ENCODE assay signal across 8 cellular contexts in genomic region chr4:119470737-119471063, GRCh38.
DNase-seq lines count a peak whose midpoint lies in the region; ATAC-seq and TF ChIP-seq lines count a peak whose summit lies in the region.
"Not testable (repeated sequence)": the region's sequence is repeated elsewhere in the genome, so short reads cannot be mapped to it uniquely, and the experiment has no call there.

No MANE protein-coding gene starts in this region.

- TF ChIP-seq POLR2A in GM18505 (IDR thresholded peaks at IDR 0.05; ENCODE audit: borderline replicate concordance, extremely low read depth, insufficient read depth, insufficient read length) = not testable (repeated sequence)

- DNase-seq in activated CD4-positive, alpha-beta T cell treated with anti-CD3 and anti-CD28 coated beads, Interleukin-2, amount 10 ng/mL, durations not matched to agents 24 days and 14 days = not testable (repeated sequence)

- H3K4me1 Mint-ChIP-seq in activated CD4-positive, alpha-beta T cell treated with anti-CD3 and anti-CD28 coated beads, Interleukin-2, amount 10 ng/mL, durations not matched to agents 24 days and 14 days = not testable (repeated sequence)

- H3K36me3 Mint-ChIP-seq in activated CD4-positive, alpha-beta T cell treated with anti-CD3 and anti-CD28 coated beads, Interleukin-2, amount 10 ng/mL, durations not matched to agents 24 days and 14 days (ENCODE audit: low read depth) = peaks cover 41% of the 10 kb centered on the region

- peak; percentile 35 for ATAC-seq in GM18505 (IDR thresholded peaks at IDR 0.05; ENCODE audit: unreplicated experiment)
- peak; percentile 42 for ATAC-seq in GM19035 (IDR thresholded peaks at IDR 0.05; ENCODE audit: unreplicated experiment)
- ATAC-seq in GM21367 (IDR thresholded peaks at IDR 0.05; ENCODE audit: unreplicated experiment) = peak; percentile 43
- peak; percentile 57 for ATAC-seq in GM21723 (IDR thresholded peaks at IDR 0.05; ENCODE audit: unreplicated experiment)
- peak; percentile 57 for ATAC-seq in HG02852 (IDR thresholded peaks at IDR 0.05; ENCODE audit: unreplicated experiment)
- ATAC-seq in HG03103 (IDR thresholded peaks at IDR 0.05; ENCODE audit: low read depth, unreplicated experiment) = peak; percentile 40
- peak; percentile 36 for ATAC-seq in HG03442 (IDR thresholded peaks at IDR 0.05; ENCODE audit: unreplicated experiment)

- H3K27me3 Mint-ChIP-seq in activated CD4-positive, alpha-beta T cell treated with anti-CD3 and anti-CD28 coated beads, Interleukin-2, amount 10 ng/mL, durations not matched to agents 24 days and 14 days = not testable (repeated sequence)

- H3K4me3 Mint-ChIP-seq in activated CD4-positive, alpha-beta T cell treated with anti-CD3 and anti-CD28 coated beads, Interleukin-2, amount 10 ng/mL, durations not matched to agents 24 days and 14 days = not testable (repeated sequence)

- H3K9me3 Mint-ChIP-seq in activated CD4-positive, alpha-beta T cell treated with anti-CD3 and anti-CD28 coated beads, Interleukin-2, amount 10 ng/mL, durations not matched to agents 24 days and 14 days = not testable (repeated sequence)

- intact Hi-C loops in activated CD4-positive, alpha-beta T cell treated with anti-CD3 and anti-CD28 coated beads, Interleukin-2, amount 10 ng/mL, durations not matched to agents 24 days and 14 days (cut with micrococcal nuclease) = not testable (repeated sequence)

- peak overlapping the region; percentile 25 for H3K27ac Mint-ChIP-seq in activated CD4-positive, alpha-beta T cell treated with anti-CD3 and anti-CD28 coated beads, Interleukin-2, amount 10 ng/mL, durations not matched to agents 24 days and 14 days
